24 cellular contexts compared by ENCODE assay signal in genomic region chr1:29032839-29033238, GRCh38.
"Had no signal": no experiment of that assay in that cellular context is flagged by ENCODE, and none has a peak within 500 bp of the region (broad histone marks: within the 10 kb centered on the region; RNA-seq: fewer than 3 reads in every experiment).

No MANE protein-coding gene starts in this region.

- H3K27ac ChIP-seq: breast epithelium, esophagus squamous epithelium, gastrocnemius medialis, neutrophil, ovary, prostate gland, testis, vagina had no signal

- H3K4me1 Mint-ChIP-seq: activated B cell treated with CpG ODN at 0.5 μM for 24 hours; activated CD4-positive, alpha-beta T cell treated with anti-CD3 and anti-CD28 coated beads for 36 hours; activated naive CD8-positive, alpha-beta T cell treated with anti-CD3 and anti-CD28 coated beads, Interleukin-2, amount 10 ng/mL, durations not matched to agents 7 days and 5 days had no signal

- H3K27me3 Mint-ChIP-seq: activated B cell treated with CpG ODN at 0.5 μM for 24 hours; activated CD4-positive, alpha-beta T cell treated with anti-CD3 and anti-CD28 coated beads for 36 hours; activated naive CD8-positive, alpha-beta T cell treated with anti-CD3 and anti-CD28 coated beads, Interleukin-2, amount 10 ng/mL, durations not matched to agents 7 days and 5 days; central memory CD8-positive, alpha-beta T cell; type B pancreatic cell had no signal

- DNase-seq: activated B cell treated with CpG ODN at 0.5 μM for 24 hours; activated CD4-positive, alpha-beta T cell treated with anti-CD3 and anti-CD28 coated beads for 36 hours; activated CD4-positive, alpha-beta T cell treated with anti-CD3 and anti-CD28 coated beads, Interleukin-2, amount 50 U/mL, for 4 hours; activated gamma-delta T cell treated with Interleukin-2 at 50 U/mL for 16 hours; activated naive CD8-positive, alpha-beta T cell treated with anti-CD3 and anti-CD28 coated beads, Interleukin-2, amount 10 ng/mL, durations not matched to agents 7 days and 5 days; amniotic stem cell; effector memory CD4-positive, alpha-beta T cell; esophagus squamous epithelium; gastrocnemius medialis; hypothalamus; left ventricle myocardium superior; mammary epithelial cell; midbrain; ovary; stimulated activated CD4-positive, alpha-beta T cell treated with anti-CD3 and anti-CD28 coated beads, Interleukin-4, amount 100 ng/mL, for 1 hour; stimulated activated naive CD4-positive, alpha-beta T cell; testis had no signal

- H3K9me3 ChIP-seq: breast epithelium, esophagus squamous epithelium, gastrocnemius medialis, neutrophil, ovary, prostate gland, testis, vagina had no signal

- H3K4me3 ChIP-seq: breast epithelium, esophagus squamous epithelium, gastrocnemius medialis, ovary, prostate gland, testis, vagina had no signal

- H3K9me3 Mint-ChIP-seq: activated B cell treated with CpG ODN at 0.5 μM for 24 hours; activated naive CD8-positive, alpha-beta T cell treated with anti-CD3 and anti-CD28 coated beads, Interleukin-2, amount 10 ng/mL, durations not matched to agents 7 days and 5 days; central memory CD8-positive, alpha-beta T cell; nephron; type B pancreatic cell had no signal

- H3K27ac Mint-ChIP-seq: activated B cell treated with CpG ODN at 0.5 μM for 24 hours; activated CD4-positive, alpha-beta T cell treated with anti-CD3 and anti-CD28 coated beads for 36 hours; activated naive CD8-positive, alpha-beta T cell treated with anti-CD3 and anti-CD28 coated beads, Interleukin-2, amount 10 ng/mL, durations not matched to agents 7 days and 5 days; nephron; type B pancreatic cell had no signal

- H3K27me3 ChIP-seq: breast epithelium, esophagus squamous epithelium, gastrocnemius medialis, neutrophil, ovary, testis, vagina had no signal

- H3K4me1 ChIP-seq: breast epithelium, esophagus squamous epithelium, gastrocnemius medialis, prostate gland, testis, vagina had no signal

- H3K4me3 Mint-ChIP-seq: activated B cell treated with CpG ODN at 0.5 μM for 24 hours; activated CD4-positive, alpha-beta T cell treated with anti-CD3 and anti-CD28 coated beads for 36 hours; activated naive CD8-positive, alpha-beta T cell treated with anti-CD3 and anti-CD28 coated beads, Interleukin-2, amount 10 ng/mL, durations not matched to agents 7 days and 5 days; central memory CD8-positive, alpha-beta T cell; nephron; type B pancreatic cell had no signal

- H3K36me3 ChIP-seq: breast epithelium, ovary, prostate gland, vagina had no signal
